9 cellular contexts compared by ENCODE assay signal in genomic region chr20:51412333-51412761, GRCh38.
DNase-seq lines count a peak whose midpoint lies in the region; ATAC-seq, FAIRE-seq and TF ChIP-seq lines count a peak whose summit lies in the region.
"Had no signal": no experiment of that assay in that cellular context is flagged by ENCODE, and none has a peak within 500 bp of the region (broad histone marks: within the 10 kb centered on the region; RNA-seq: fewer than 3 reads in every experiment).

No MANE protein-coding gene starts in this region.

- POLR2A ChIA-PET in CD8-positive, alpha-beta memory T cell (lab: Charles Lee): interaction anchor here (0.5 to 3.0 kb wide), 2 partner anchors 11 to 131 kb away, joined by 5 to 9 read pairs; no protein-coding TSS in a partner anchor
- POLR2A ChIA-PET in GM10248 (lab: Yijun Ruan, JAX): no interaction called here

- H3K36me3 Mint-ChIP-seq in CD8-positive, alpha-beta memory T cell: peaks cover 12 to 58% (median 15%) of the 10 kb centered on the region in 3 donors

- H3K27me3 Mint-ChIP-seq in CD8-positive, alpha-beta memory T cell: no peaks in the 10 kb centered on the region
- H3K27me3 Mint-ChIP-seq: memory B cell had no signal

- no peak for DNase-seq in CD8-positive, alpha-beta memory T cell
- DNase-seq in SJCRH30 (peak; percentile 28 to 31), foreskin fibroblast (peak; percentile 32 to 64), posterior cingulate gyrus (peak in 7 of 10 donors; percentile 6 to 87 (median 32)), GM10248 (ENCODE audit: extremely low spot score) (no peak), hippocampal formation (lab: John Stamatoyannopoulos, UW) (no peak), GM19239 (ENCODE audit: insufficient read length, low spot score) (no peak)

- H3K4me3 ChIP-seq in CD8-positive, alpha-beta memory T cell (ENCODE audit: low read length): no peak overlapping the region
- H3K4me3 ChIP-seq in SJCRH30 (no peak overlapping the region), foreskin fibroblast (ENCODE audit: low read depth in 1 of 2, low read length in 2 of 2) (no peak overlapping the region)

- intact Hi-C loops in posterior cingulate gyrus (cut with DNase I): no loop called here

- H3K4me3 Mint-ChIP-seq in CD8-positive, alpha-beta memory T cell: peak overlapping the region in 6 of 7 donors; percentile 15 to 63 (median 40)
- H3K4me3 Mint-ChIP-seq: memory B cell had no signal

- TF ChIP-seq CTCF in foreskin fibroblast (IDR thresholded peaks at IDR 0.05; ENCODE audit: low read depth, low read length) (no peak), GM10248 (IDR thresholded peaks at IDR 0.05; ENCODE audit: control extremely low read depth, extremely low read depth, low read depth, missing control alignments) (no peak)

- H3K27ac ChIP-seq in CD8-positive, alpha-beta memory T cell (ENCODE audit: low read depth, low read length): no peak overlapping the region
- H3K27ac ChIP-seq in SJCRH30: no peak overlapping the region

- peaks cover 17% of the 10 kb centered on the region for H3K36me3 ChIP-seq in CD8-positive, alpha-beta memory T cell (ENCODE audit: insufficient read depth, low read length)
- H3K36me3 ChIP-seq in SJCRH30: no peaks in the 10 kb centered on the region

- peaks cover 78 to 97% (median 91%) of the 10 kb centered on the region in 3 donors for H3K4me1 Mint-ChIP-seq in CD8-positive, alpha-beta memory T cell

- peaks cover 81% of the 10 kb centered on the region for H3K4me1 ChIP-seq in CD8-positive, alpha-beta memory T cell (ENCODE audit: insufficient read depth, low read length)
- no peaks in the 10 kb centered on the region for H3K4me1 ChIP-seq in SJCRH30

- no peaks in the 10 kb centered on the region for H3K27me3 ChIP-seq in CD8-positive, alpha-beta memory T cell (ENCODE audit: insufficient read depth, low read length, poor library complexity, severe bottlenecking)
- no peaks in the 10 kb centered on the region; the same call in 1 of the 2 replicates for H3K27me3 ChIP-seq in SJCRH30

- no peak for FAIRE-seq in GM19239 (lab: Jason Lieb, UNC)

- H3K9me3 ChIP-seq in CD8-positive, alpha-beta memory T cell (ENCODE audit: low read length): no peaks in the 10 kb centered on the region
- no peaks in the 10 kb centered on the region; the same call in 1 of the 2 replicates for H3K9me3 ChIP-seq in SJCRH30 (replicated peaks)

- CTCF ChIA-PET in CD8-positive, alpha-beta memory T cell (lab: Charles Lee): interaction anchor here (0.6 to 2.1 kb wide), 5 partner anchors 26 to 129 kb away, joined by 3 to 11 read pairs (median 4); no protein-coding TSS in a partner anchor
- CTCF ChIA-PET in GM10248 (lab: Yijun Ruan, JAX): interaction anchor here (1.2 kb wide), 1 partner anchor 11 kb away, joined by 5 read pairs; no protein-coding TSS in a partner anchor

- no peaks in the 10 kb centered on the region for H3K9me3 Mint-ChIP-seq in CD8-positive, alpha-beta memory T cell
- H3K9me3 Mint-ChIP-seq: memory B cell had no signal

- H3K27ac Mint-ChIP-seq in CD8-positive, alpha-beta memory T cell: peak overlapping the region; percentile 79 to 100 (median 92)
- H3K27ac Mint-ChIP-seq: memory B cell had no signal

- ATAC-seq in HG02973 (IDR thresholded peaks at IDR 0.05; ENCODE audit: unreplicated experiment): no peak

Comparison
In these comparisons a context has a peak if more than half of its experiments do, and no peak if none do; other contexts are left out.
1. DNase-seq: peak in SJCRH30 (2 of 2), foreskin fibroblast (2 of 2) and posterior cingulate gyrus (7 of 10); none in CD8-positive, alpha-beta memory T cell (0 of 5), GM10248 (single experiment), hippocampal formation (0 of 2) and GM19239 (single experiment).